9 cellular contexts compared by ENCODE assay signal in genomic region chr2:28342081-28342967, GRCh38. TPM values are rescaled to one million over a fixed set of nuclear protein-coding genes. Genes with fewer than 3 reads are reported as not detected.
A peak's percentile ranks its signal among the peaks of the same experiment; 100 is the strongest.
DNase-seq lines count a peak whose midpoint lies in the region; TF ChIP-seq lines count a peak whose summit lies in the region.
"Had no signal": no experiment of that assay in that cellular context is flagged by ENCODE, and none has a peak within 500 bp of the region (broad histone marks: within the 10 kb centered on the region; RNA-seq: fewer than 3 reads in every experiment).

No MANE protein-coding gene starts in this region.

- no peak overlapping the region for H3K14ac ChIP-seq in trophoblast cell (ENCODE audit: low read length)

- H3K9me3 ChIP-seq in BLaER1 (no peaks in the 10 kb centered on the region), trophoblast cell (ENCODE audit: insufficient read depth, low read depth, low read length) (no peaks in the 10 kb centered on the region)

- peak overlapping the region; percentile 8 for H3K27ac Mint-ChIP-seq in glutamatergic neuron (ENCODE audit: unreplicated experiment)

- no CpG with 5 or more reads among the region's 15 CpGs for WGBS in trophoblast cell (ENCODE audit: extremely low coverage, insufficient coverage, insufficient read length)

- no peak overlapping the region for H2BK5ac ChIP-seq in trophoblast cell (ENCODE audit: low read depth, low read length, poor library complexity)

- H3K4me3 ChIP-seq in BLaER1 (no peak overlapping the region), trophoblast cell (ENCODE audit: low read depth, low read length) (no peak overlapping the region)

- H2AFZ ChIP-seq in trophoblast cell (ENCODE audit: insufficient read depth, low read length, poor library complexity): no peak overlapping the region

- peaks cover 12% of the 10 kb centered on the region for H3K4me1 Mint-ChIP-seq in glutamatergic neuron (ENCODE audit: low read depth, unreplicated experiment)

- no peaks in the 10 kb centered on the region for H3K79me2 ChIP-seq in trophoblast cell (ENCODE audit: control insufficient read depth, insufficient read depth, low read length, poor library complexity)

- peaks cover 22% of the 10 kb centered on the region for H3K79me1 ChIP-seq in trophoblast cell (ENCODE audit: low read length)

- H3K36me3 ChIP-seq in BLaER1 (peaks cover 20% of the 10 kb centered on the region), trophoblast cell (ENCODE audit: control insufficient read depth in 1 of 2, insufficient read depth in 2 of 2, low read length in 2 of 2) (no peaks in the 10 kb centered on the region)

- H4K20me1 ChIP-seq in BLaER1: no peaks in the 10 kb centered on the region

- no peak for TF ChIP-seq CTCF in glutamatergic neuron (IDR thresholded peaks at IDR 0.05; ENCODE audit: partially characterized antibody, unreplicated experiment)

- H3K36me3 Mint-ChIP-seq in glutamatergic neuron (ENCODE audit: unreplicated experiment): no peaks in the 10 kb centered on the region

- H3K18ac ChIP-seq in trophoblast cell (ENCODE audit: low read length): no peak overlapping the region

- peak; percentile 13 for DNase-seq in T1000 (lab: John Stamatoyannopoulos, UW)
- DNase-seq in glutamatergic neuron: no peak
- DNase-seq in trophoblast cell: peak in 1 of 2 donors; percentile 31
- no peak for DNase-seq in SW 1271 (lab: John Stamatoyannopoulos, UW)
- DNase-seq in NCI-H524 (lab: John Stamatoyannopoulos, UW): no peak
- DNase-seq in NCI-H2196 treated with DMSO at 0.1 percent for 48 hours (lab: John Stamatoyannopoulos, UW; ENCODE audit: unreplicated experiment): no peak
- no peak for DNase-seq in NK-92 treated with Interleukin-12 subunit alpha and Interleukin-12 subunit beta, amount 100 ng/mL, for 24 hours (lab: John Stamatoyannopoulos, UW)
- DNase-seq: NCI-H2171 treated with DMSO at 0.1 percent for 48 hours had no signal

- peak overlapping the region; percentile 27 for H2BK12ac ChIP-seq in trophoblast cell (ENCODE audit: low read length)

- peaks cover 3% of the 10 kb centered on the region for H3K27me3 Mint-ChIP-seq in glutamatergic neuron (ENCODE audit: unreplicated experiment)

- H4K8ac ChIP-seq in trophoblast cell (ENCODE audit: low read depth, low read length): no peak overlapping the region

- peaks cover 3% of the 10 kb centered on the region for H3K9me3 Mint-ChIP-seq in glutamatergic neuron (ENCODE audit: unreplicated experiment)

- H3K4me3 Mint-ChIP-seq in glutamatergic neuron (ENCODE audit: unreplicated experiment): no peak overlapping the region

- no peak overlapping the region for H3K9ac ChIP-seq in BLaER1
- no peak overlapping the region for H3K9ac ChIP-seq in trophoblast cell (ENCODE audit: low read length)

- H3K27ac ChIP-seq in BLaER1 (no peak overlapping the region), trophoblast cell (ENCODE audit: low read depth, low read length) (no peak overlapping the region)

- H2BK120ac ChIP-seq in trophoblast cell (ENCODE audit: insufficient read depth, low read length, poor library complexity): no peak overlapping the region

- peak overlapping the region; percentile 30 for H3K4me2 ChIP-seq in BLaER1
- no peak overlapping the region for H3K4me2 ChIP-seq in trophoblast cell (ENCODE audit: low read length)

- H4K12ac ChIP-seq in trophoblast cell (ENCODE audit: low read depth, low read length): no peak overlapping the region

- H3K4ac ChIP-seq in trophoblast cell (ENCODE audit: low read depth, low read length): no peak overlapping the region

- H2AK5ac ChIP-seq in trophoblast cell (ENCODE audit: low read length): no peak overlapping the region

- no peaks in the 10 kb centered on the region for H3K27me3 ChIP-seq in BLaER1
- no peaks in the 10 kb centered on the region for H3K27me3 ChIP-seq in trophoblast cell (ENCODE audit: insufficient read depth, low read length)

- H3K4me1 ChIP-seq in BLaER1 (peaks cover 15% of the 10 kb centered on the region), trophoblast cell (ENCODE audit: control insufficient read depth in 1 of 2, insufficient read depth in 2 of 2, low read length in 2 of 2) (peaks cover 35 to 38% of the 10 kb centered on the region in 2 experiments)

- no peak overlapping the region for H3K23ac ChIP-seq in trophoblast cell (ENCODE audit: low read length)

- no peak overlapping the region for H4K91ac ChIP-seq in trophoblast cell (ENCODE audit: low read depth, low read length)

RNA-seq across cellular contexts. Expression of gene FOSL2, which starts 50.3 kb away (rescaled TPM):
- 2.6 TPM for total RNA-seq in glutamatergic neuron (ENCODE audit: unreplicated experiment)
- 25.9 and 27.5 TPM in 2 replicates for polyA plus RNA-seq in trophoblast cell (2013)
